In the genomic region with DNA sequence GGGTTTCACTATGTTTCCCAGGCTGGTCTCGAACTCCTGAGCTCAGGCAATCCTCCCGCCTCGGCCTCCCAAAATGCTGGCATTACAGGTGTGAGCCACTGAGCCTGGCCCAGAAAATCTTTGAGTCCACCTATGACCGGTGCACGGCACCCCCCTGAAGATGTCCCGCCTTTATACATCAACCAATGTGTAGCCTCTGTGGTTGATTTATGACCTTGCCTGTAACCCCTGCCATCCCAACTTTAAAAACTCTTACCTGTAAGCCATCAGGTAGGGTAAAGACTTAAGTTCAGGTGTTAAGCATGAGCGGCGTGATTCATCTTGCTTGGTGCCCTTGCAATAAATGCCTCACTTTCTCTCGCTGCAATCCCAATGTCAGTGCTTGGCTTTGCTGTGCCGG, we compare ENCODE assay signal across 29 cellular contexts.
"Had no signal": no experiment of that assay in that cellular context is flagged by ENCODE, and none has a peak within 500 bp of the region (broad histone marks: within the 10 kb centered on the region; RNA-seq: fewer than 3 reads in every experiment).

No MANE protein-coding gene starts in this region.

- H3K9me3 Mint-ChIP-seq: stimulated activated effector memory CD8-positive, alpha-beta T cell treated with anti-CD3 and anti-CD28 coated beads, Interleukin-12 subunit alpha, Interleukin-12 subunit beta, amount 100 ng/mL, for 72 hours; stimulated activated memory B cell treated with anti-CD40 and anti-IgM and Interleukin-4, amounts not matched to agents 10 μg/mL and 1 μg/mL and 100 μg/mL, for 72 hours; stimulated activated naive B cell treated with anti-CD40 and anti-IgM and Interleukin-4, amounts not matched to agents 10 μg/mL and 1 μg/mL and 100 μg/mL, for 72 hours; stimulated activated naive CD8-positive, alpha-beta T cell treated with anti-CD3 and anti-CD28 coated beads, Interleukin-15, amount 100 ng/mL, for 72 hours; stimulated activated naive CD8-positive, alpha-beta T cell treated with anti-CD3 and anti-CD28 coated beads, Interleukin-15, Interleukin-2, amounts not matched to agents 100 ng/mL and 50 ng/mL, for 24 hours; type B pancreatic cell had no signal

- H3K27me3 ChIP-seq: stomach, suprapubic skin, testis, thyroid gland, tibial artery, tibial nerve, transverse colon, upper lobe of left lung, upper lobe of right lung, uterus, vagina had no signal

- H3K36me3 Mint-ChIP-seq: stimulated activated effector memory CD8-positive, alpha-beta T cell treated with anti-CD3 and anti-CD28 coated beads, Interleukin-12 subunit alpha, Interleukin-12 subunit beta, amount 100 ng/mL, for 72 hours; stimulated activated naive B cell treated with anti-CD40 and anti-IgM and Interleukin-4, amounts not matched to agents 10 μg/mL and 1 μg/mL and 100 μg/mL, for 72 hours; type B pancreatic cell had no signal

- H3K27ac ChIP-seq: stomach, suprapubic skin, testis, thoracic aorta, thyroid gland, tibial artery, tibial nerve, transverse colon, upper lobe of left lung, upper lobe of right lung, uterus, vagina had no signal

- H3K4me1 Mint-ChIP-seq: stimulated activated effector memory CD8-positive, alpha-beta T cell treated with anti-CD3 and anti-CD28 coated beads, Interleukin-12 subunit alpha, Interleukin-12 subunit beta, amount 100 ng/mL, for 72 hours; stimulated activated memory B cell treated with anti-CD40 and anti-IgM and Interleukin-4, amounts not matched to agents 10 μg/mL and 1 μg/mL and 100 μg/mL, for 72 hours; stimulated activated naive CD8-positive, alpha-beta T cell treated with anti-CD3 and anti-CD28 coated beads, Interleukin-15, amount 100 ng/mL, for 72 hours had no signal

- DNase-seq: stimulated activated CD4-positive, alpha-beta T cell treated with anti-CD3 and anti-CD28 coated beads, Interleukin-2, amount 100 ng/mL, for 48 hours; stimulated activated CD4-positive, alpha-beta T cell treated with anti-CD3 and anti-CD28 coated beads, Interleukin-4, amount 100 ng/mL, for 1 hour; stimulated activated CD4-positive, alpha-beta T cell treated with anti-CD3 and anti-CD28 coated beads, Interleukin-4, amount 100 ng/mL, for 24 hours; stimulated activated CD4-positive, alpha-beta T cell treated with anti-CD3 and anti-CD28 coated beads, Interleukin-4, amount 100 ng/mL, for 4 hours; stimulated activated CD8-positive, alpha-beta memory T cell treated with anti-CD3 and anti-CD28 coated beads, Interleukin-4, amount 100 ng/mL, for 48 hours; stimulated activated naive B cell treated with anti-CD40 and anti-IgM and Interleukin-4, amounts not matched to agents 10 μg/mL and 1 μg/mL and 100 μg/mL, for 72 hours; stimulated activated naive CD4-positive, alpha-beta T cell; stimulated activated naive CD4-positive, alpha-beta T cell treated with Interleukin-2 at 50 U/mL for 16 hours; stimulated activated naive CD8-positive, alpha-beta T cell treated with anti-CD3 and anti-CD28 coated beads, Interleukin-15, amount 100 ng/mL, for 72 hours; stimulated activated naive CD8-positive, alpha-beta T cell treated with anti-CD3 and anti-CD28 coated beads, Interleukin-15, Interleukin-2, amounts not matched to agents 100 U/mL and 50 U/mL, for 24 hours; stomach; substantia nigra; testis; thyroid gland; tibial artery; transverse colon; trophoblast cell; upper lobe of left lung; upper lobe of right lung; uterus had no signal

- H3K27me3 Mint-ChIP-seq: stimulated activated memory B cell treated with anti-CD40 and anti-IgM and Interleukin-4, amounts not matched to agents 10 μg/mL and 1 μg/mL and 100 μg/mL, for 72 hours; stimulated activated naive CD8-positive, alpha-beta T cell treated with anti-CD3 and anti-CD28 coated beads, Interleukin-15, Interleukin-2, amounts not matched to agents 100 ng/mL and 50 ng/mL, for 24 hours had no signal

- ATAC-seq: stimulated activated effector memory CD8-positive, alpha-beta T cell treated with anti-CD3 and anti-CD28 coated beads, Interleukin-12 subunit alpha, Interleukin-12 subunit beta, amount 100 ng/mL, for 72 hours; stimulated activated memory B cell treated with anti-CD40 and anti-IgM and Interleukin-4, amounts not matched to agents 10 μg/mL and 1 μg/mL and 100 μg/mL, for 72 hours; stimulated activated naive B cell treated with anti-CD40 and anti-IgM and Interleukin-4, amounts not matched to agents 10 μg/mL and 1 μg/mL and 100 μg/mL, for 72 hours; stimulated activated naive CD8-positive, alpha-beta T cell treated with anti-CD3 and anti-CD28 coated beads, Interleukin-15, amount 100 ng/mL, for 72 hours; stimulated activated naive CD8-positive, alpha-beta T cell treated with anti-CD3 and anti-CD28 coated beads, Interleukin-15, Interleukin-2, amounts not matched to agents 100 U/mL and 50 U/mL, for 24 hours had no signal

- H3K4me3 Mint-ChIP-seq: stimulated activated effector memory CD8-positive, alpha-beta T cell treated with anti-CD3 and anti-CD28 coated beads, Interleukin-12 subunit alpha, Interleukin-12 subunit beta, amount 100 ng/mL, for 72 hours; stimulated activated memory B cell treated with anti-CD40 and anti-IgM and Interleukin-4, amounts not matched to agents 10 μg/mL and 1 μg/mL and 100 μg/mL, for 72 hours; stimulated activated naive B cell treated with anti-CD40 and anti-IgM and Interleukin-4, amounts not matched to agents 10 μg/mL and 1 μg/mL and 100 μg/mL, for 72 hours; stimulated activated naive CD8-positive, alpha-beta T cell treated with anti-CD3 and anti-CD28 coated beads, Interleukin-15, amount 100 ng/mL, for 72 hours; stimulated activated naive CD8-positive, alpha-beta T cell treated with anti-CD3 and anti-CD28 coated beads, Interleukin-15, Interleukin-2, amounts not matched to agents 100 ng/mL and 50 ng/mL, for 24 hours; type B pancreatic cell had no signal

- H3K4me3 ChIP-seq: stomach, suprapubic skin, testis, thoracic aorta, thyroid gland, tibial artery, tibial nerve, transverse colon, upper lobe of left lung, upper lobe of right lung, uterus, vagina had no signal

- H3K36me3 ChIP-seq: stomach, suprapubic skin, thoracic aorta, thyroid gland, tibial artery, tibial nerve, transverse colon, upper lobe of left lung, upper lobe of right lung, uterus, vagina had no signal

- FAIRE-seq: urothelium cell line had no signal

- H3K27ac Mint-ChIP-seq: stimulated activated effector memory CD8-positive, alpha-beta T cell treated with anti-CD3 and anti-CD28 coated beads, Interleukin-12 subunit alpha, Interleukin-12 subunit beta, amount 100 ng/mL, for 72 hours; stimulated activated memory B cell treated with anti-CD40 and anti-IgM and Interleukin-4, amounts not matched to agents 10 μg/mL and 1 μg/mL and 100 μg/mL, for 72 hours; stimulated activated naive B cell treated with anti-CD40 and anti-IgM and Interleukin-4, amounts not matched to agents 10 μg/mL and 1 μg/mL and 100 μg/mL, for 72 hours; stimulated activated naive CD8-positive, alpha-beta T cell treated with anti-CD3 and anti-CD28 coated beads, Interleukin-15, amount 100 ng/mL, for 72 hours; stimulated activated naive CD8-positive, alpha-beta T cell treated with anti-CD3 and anti-CD28 coated beads, Interleukin-15, Interleukin-2, amounts not matched to agents 100 ng/mL and 50 ng/mL, for 24 hours; type B pancreatic cell had no signal

- H3K9me3 ChIP-seq: stomach, suprapubic skin, testis, thoracic aorta, thyroid gland, tibial artery, transverse colon, upper lobe of left lung, upper lobe of right lung, uterus, vagina had no signal

- H3K4me1 ChIP-seq: stomach, suprapubic skin, testis, thyroid gland, tibial artery, tibial nerve, transverse colon, upper lobe of left lung, upper lobe of right lung, uterus, vagina had no signal
